8 cellular contexts compared by ENCODE assay signal in genomic region chr2:8682719-8683667, GRCh38. TPM values are rescaled to one million over a fixed set of nuclear protein-coding genes. Genes with fewer than 3 reads are reported as not detected.
DNase-seq lines count a peak whose midpoint lies in the region; ATAC-seq, FAIRE-seq and TF ChIP-seq lines count a peak whose summit lies in the region.

No MANE protein-coding gene starts in this region.

- H3K9me3 ChIP-seq in kidney (ENCODE audit: control insufficient read depth in 1 of 2, low read length in 2 of 2), result no peaks in the 10 kb centered on the region

- no peak overlapping the region for H3K27ac ChIP-seq in brain microvascular endothelial cell
- H3K27ac ChIP-seq in kidney (ENCODE audit: low read depth in 2 of 2, low read length in 2 of 2), result peak overlapping the region; percentile 90 to 93

- TF ChIP-seq CTCF in brain microvascular endothelial cell (IDR thresholded peaks at IDR 0.05; ENCODE audit: low read depth, low read length, missing control alignments), result no peak
- TF ChIP-seq CTCF in kidney (IDR thresholded peaks at IDR 0.05; ENCODE audit: borderline replicate concordance, extremely low read depth, insufficient read depth), result no peak

- ATAC-seq in GM21526 (IDR thresholded peaks at IDR 0.05; ENCODE audit: low FRiP score, unreplicated experiment), result no peak

- peak overlapping the region; percentile 70 to 91 for H3K9ac ChIP-seq in kidney (ENCODE audit: low read length in 2 of 2)

- DNase-seq in COR-L47 (lab: John Stamatoyannopoulos, UW) (peak; percentile 49), M059J (ENCODE audit: low read depth) (peak; percentile 54), SW480 (ENCODE audit: low spot score) (peak; percentile 73), brain microvascular endothelial cell (no peak), kidney (peak; percentile 77), HuH-7.5 (ENCODE audit: low spot score) (no peak)
- peak; percentile 60 for DNase-seq in stimulated activated CD4-positive, alpha-beta T cell treated with anti-CD3 and anti-CD28 coated beads, Interleukin-15, amount 100 ng/mL, for 24 hours

- intact Hi-C loops in kidney (cut with DNase I), result loop anchor here (10.0 kb wide), 1 partner anchor 958 kb away; no protein-coding TSS in a partner anchor

- H3K4me1 ChIP-seq in kidney (ENCODE audit: control insufficient read depth in 1 of 2, insufficient read depth in 1 of 2, low read depth in 1 of 2, low read length in 2 of 2), result peaks cover 6 to 7% of the 10 kb centered on the region in 2 donors

- no peak for FAIRE-seq in kidney (lab: Jason Lieb, UNC)

- in situ Hi-C loops in brain microvascular endothelial cell (cut with HindIII; ENCODE audit: low pct_ligation_motif_present, low sequenced_read_pairs), result no loop called here

- H3K36me3 ChIP-seq in brain microvascular endothelial cell (replicated peaks), result no peaks in the 10 kb centered on the region
- no peaks in the 10 kb centered on the region for H3K36me3 ChIP-seq in kidney (ENCODE audit: control insufficient read depth in 1 of 2, insufficient read depth in 2 of 2, low read length in 2 of 2)

- no peaks in the 10 kb centered on the region for H3K27me3 ChIP-seq in brain microvascular endothelial cell (replicated peaks)

- H3K4me3 ChIP-seq in brain microvascular endothelial cell (ENCODE audit: low read depth, low read length), result peak overlapping the region; percentile 78
- H3K4me3 ChIP-seq in kidney (ENCODE audit: low read length in 2 of 2), result peak overlapping the region; percentile 88 to 95

RNA-seq across cellular contexts. Expression of gene ID2, which starts 1.1 kb away (rescaled TPM):
- total RNA-seq in M059J (2014; rRNA removed; shearing (Covaris generic)), result 95.4 and 167 TPM in 2 replicates
- total RNA-seq in kidney, result 74.6 TPM
- 113 TPM for polyA plus RNA-seq in kidney (ENCODE audit: insufficient read depth, low read depth, low replicate concordance)

Comparison
In these comparisons a context has a peak if more than half of its experiments do, and no peak if none do; other contexts are left out.
1. DNase-seq: peak in COR-L47 (single experiment), M059J (single experiment), SW480 (single experiment), kidney (single experiment) and stimulated activated CD4-positive, alpha-beta T cell treated with anti-CD3 and anti-CD28 coated beads, Interleukin-15, amount 100 ng/mL, for 24 hours (single experiment); none in brain microvascular endothelial cell (single experiment) and HuH-7.5 (single experiment).